In the genomic region with DNA sequence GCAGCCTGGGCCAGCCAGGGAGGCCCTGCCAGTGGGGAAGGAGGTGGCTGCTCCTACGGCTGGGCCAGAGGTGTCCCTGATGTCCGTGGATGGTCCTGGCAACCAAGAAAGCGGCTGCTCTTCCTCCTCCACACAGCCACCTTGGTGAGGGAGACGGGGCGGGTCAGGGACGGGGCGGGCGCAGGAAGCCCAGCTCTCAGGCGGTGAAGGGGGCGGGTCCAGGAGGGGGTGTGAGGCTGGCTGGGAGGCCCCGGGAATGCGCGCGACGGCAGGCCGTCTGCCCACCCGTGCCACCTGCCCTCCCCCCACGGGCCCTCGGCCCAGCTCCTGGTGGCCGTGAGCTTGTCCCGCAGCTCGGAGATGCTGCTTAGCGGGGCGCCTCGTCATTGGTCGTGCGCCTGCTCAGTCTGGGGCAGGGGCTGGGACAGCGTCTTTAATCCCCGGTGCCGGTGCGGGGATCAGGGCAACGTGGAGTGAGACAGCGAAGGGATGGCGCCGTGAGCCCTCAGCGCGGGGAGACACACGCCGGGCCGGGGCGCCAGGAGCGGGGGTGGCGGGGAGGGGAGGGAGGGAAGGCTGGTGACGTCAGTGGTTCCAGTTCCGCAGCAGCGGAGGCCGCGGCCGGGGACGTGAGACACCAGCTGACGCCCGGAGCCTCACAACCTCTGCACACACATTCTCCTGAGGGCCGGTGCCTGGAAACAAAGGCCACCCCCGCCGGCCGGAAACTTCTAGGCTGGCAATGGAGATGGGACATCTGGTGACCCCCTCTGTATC, we compare ENCODE assay signal across 8 cellular contexts.
DNase-seq lines count a peak whose midpoint lies in the region; ATAC-seq and TF ChIP-seq lines count a peak whose summit lies in the region.

No MANE protein-coding gene starts in this region.

- H3K36me3 Mint-ChIP-seq in memory B cell = no peaks in the 10 kb centered on the region

- in situ Hi-C loops in GM13976 (cut with MboI; ENCODE audit: low sequenced_read_pairs, unreplicated experiment) = no loop called here

- no peaks in the 10 kb centered on the region for H3K27me3 Mint-ChIP-seq in memory B cell

- peak; percentile 93 for DNase-seq in GM13976 (ENCODE audit: low spot score)
- DNase-seq in NCI-H69 (lab: John Stamatoyannopoulos, UW) = peak; percentile 87
- peak; percentile 60 to 68 for DNase-seq in activated CD8-positive, alpha-beta memory T cell treated with anti-CD3 and anti-CD28 coated beads for 1 hour (ENCODE audit: extremely low read depth in 1 of 2, low read depth in 1 of 2)
- DNase-seq in effector CD4-positive, alpha-beta T cell = peak; percentile 72
- peak; percentile 68 to 76 for DNase-seq in memory B cell (ENCODE audit: low spot score in 2 of 2)
- DNase-seq in stimulated activated CD4-positive, alpha-beta T cell treated with anti-CD3 and anti-CD28 coated beads, TNF-alpha, amount 100 ng/mL, for 4 hours (ENCODE audit: low read depth in 3 of 3) = peak; percentile 55 to 77 (median 74)

- peaks cover 2% of the 10 kb centered on the region for H3K9me3 Mint-ChIP-seq in memory B cell

- H3K4me1 Mint-ChIP-seq in memory B cell = peaks cover 19% of the 10 kb centered on the region

- ATAC-seq in HG02981 (IDR thresholded peaks at IDR 0.05; ENCODE audit: unreplicated experiment) (peak; percentile 78), memory B cell (ENCODE audit: low read depth) (peak; percentile 80), GM18520 (IDR thresholded peaks at IDR 0.05; ENCODE audit: unreplicated experiment) (no peak)

- H3K4me3 Mint-ChIP-seq in memory B cell = peak overlapping the region; percentile 86

- no peak for TF ChIP-seq CTCF in GM13976 (IDR thresholded peaks at IDR 0.05; ENCODE audit: borderline replicate concordance, control extremely low read depth, extremely low read depth, insufficient read depth, missing control alignments)

- H3K27ac Mint-ChIP-seq in memory B cell = peak overlapping the region; percentile 88
